ENCODE assay signal across 14 cellular contexts in genomic region chr9:126419475-126419874, GRCh38.
DNase-seq lines count a peak whose midpoint lies in the region; ATAC-seq and TF ChIP-seq lines count a peak whose summit lies in the region.
"Had no signal": no experiment of that assay in that cellular context is flagged by ENCODE, and none has a peak within 500 bp of the region (broad histone marks: within the 10 kb centered on the region; RNA-seq: fewer than 3 reads in every experiment).

No MANE protein-coding gene starts in this region.

- 55 to 59% methylated on average over 6 of the region's 6 CpGs for WGBS in heart right ventricle, 2 donors

- H3K36me3 ChIP-seq in heart right ventricle: peaks cover 0 to 40% (median 6%) of the 10 kb centered on the region in 9 donors
- H3K36me3 ChIP-seq: BE2C had no signal

- H3K27me3 ChIP-seq in heart right ventricle: no peaks in the 10 kb centered on the region
- H3K27me3 ChIP-seq: BE2C, esophagus squamous epithelium, hepatocyte had no signal

- DNase-seq in DMS153 (lab: John Stamatoyannopoulos, UW) (peak; percentile 94), NCI-H1105 (lab: John Stamatoyannopoulos, UW) (peak; percentile 83), NCI-H748 (lab: John Stamatoyannopoulos, UW; ENCODE audit: unreplicated experiment) (peak; percentile 99), heart right ventricle (peak in 1 of 2 donors; percentile 26), left lobe of liver (ENCODE audit: low spot score) (no peak), anterior cingulate cortex (lab: John Stamatoyannopoulos, UW) (no peak)
- DNase-seq: BE2C; dermis blood vessel endothelial cell; esophagus squamous epithelium; left colon; NK-92 treated with Interleukin-12 subunit alpha and Interleukin-12 subunit beta, amount 100 ng/mL, for 24 hours had no signal

- peaks cover 0 to 31% (median 17%) of the 10 kb centered on the region in 9 donors for H3K4me1 ChIP-seq in heart right ventricle

- intact Hi-C loops in heart right ventricle (cut with DNase I): loop anchor here in 1 of 10 donors (5.0 kb wide), 1 partner anchor 38 kb away; no protein-coding TSS in a partner anchor

- H3K4me3 ChIP-seq in heart right ventricle: no peak overlapping the region
- H3K4me3 ChIP-seq: esophagus squamous epithelium, hepatocyte had no signal

- ATAC-seq in heart right ventricle (peak; percentile 54 to 87 (median 80)), HG02840 (IDR thresholded peaks at IDR 0.05; ENCODE audit: low FRiP score, unreplicated experiment) (no peak), GM18498 (IDR thresholded peaks at IDR 0.05; ENCODE audit: unreplicated experiment) (no peak), left lobe of liver (no peak)
- ATAC-seq: left colon had no signal

- H3K27ac ChIP-seq in heart right ventricle: peak overlapping the region in 1 of 10 donors; percentile 59
- H3K27ac ChIP-seq: esophagus squamous epithelium, hepatocyte had no signal

- H3K9me3 ChIP-seq in heart right ventricle: no peaks in the 10 kb centered on the region
- H3K9me3 ChIP-seq: BE2C, esophagus squamous epithelium had no signal

- TF ChIP-seq CTCF in heart right ventricle (IDR thresholded peaks at IDR 0.05): no peak

Comparison
In these comparisons a context has a peak if more than half of its experiments do, and no peak if none do; other contexts are left out.
1. DNase-seq: peak in DMS153 (single experiment), NCI-H1105 (single experiment) and NCI-H748 (single experiment); none in left lobe of liver (single experiment) and anterior cingulate cortex (0 of 58).
2. ATAC-seq: peak in heart right ventricle (8 of 8); none in HG02840 (single experiment), GM18498 (single experiment) and left lobe of liver (single experiment).